Comparison of ENCODE assay signal across 1 cellular context in genomic region chr3:71724584-71725278, GRCh38.
TF ChIP-seq lines count a peak whose summit lies in the region.

No MANE protein-coding gene starts in this region.

TF ChIP-seq in K562, 482 proteins besides CTCF, POLR2A, EP300 and RAD21 (continued from another document):
- TF ChIP-seq CCNT2 (IDR thresholded peaks at IDR 0.05; ENCODE audit: borderline replicate concordance, extremely low read depth, insufficient read length, low read depth, low read length) (no peak), ZNF398 (CRISPR knock-in tag; IDR thresholded peaks at IDR 0.05) (no peak), FOXK1 (CRISPR knock-in tag; IDR thresholded peaks at IDR 0.05; ENCODE audit: borderline replicate concordance) (no peak), PURB (CRISPR knock-in tag; IDR thresholded peaks at IDR 0.05; ENCODE audit: low read depth) (no peak), HNRNPK (IDR thresholded peaks at IDR 0.05; ENCODE audit: low read depth, low read length, poor library complexity, severe bottlenecking) (no peak), ZNF780A (CRISPR knock-in tag; IDR thresholded peaks at IDR 0.05) (no peak), ZKSCAN8 (CRISPR knock-in tag; IDR thresholded peaks at IDR 0.05) (no peak), HIVEP1 (CRISPR knock-in tag; IDR thresholded peaks at IDR 0.05) (no peak), ZNF3 (CRISPR knock-in tag; IDR thresholded peaks at IDR 0.05) (no peak), SMC3 (conservative IDR thresholded peaks at IDR 0.05; ENCODE audit: insufficient read depth, low read depth, low read length) (no peak), CXXC5 (CRISPR knock-in tag; IDR thresholded peaks at IDR 0.05) (peak; percentile 36; the same call in 1 of the 2 replicates), FOXP1 (CRISPR knock-in tag; IDR thresholded peaks at IDR 0.05) (0 out of 2 replicates have a peak, but pooled peaks have one; percentile 66), TCF15 (CRISPR knock-in tag; IDR thresholded peaks at IDR 0.05) (no peak), SMAD4 (CRISPR knock-in tag; conservative IDR thresholded peaks at IDR 0.05) (0 out of 2 replicates have a peak, but pooled peaks have one; percentile 35), MIER1 (IDR thresholded peaks at IDR 0.05; ENCODE audit: low read depth) (no peak), ZNF561 (CRISPR knock-in tag; conservative IDR thresholded peaks at IDR 0.05) (no peak), CUX1 (CRISPR knock-in tag; IDR thresholded peaks at IDR 0.05) (no peak), ATF7 (IDR thresholded peaks at IDR 0.05) (no peak), MCM7 (IDR thresholded peaks at IDR 0.05) (no peak), ZNF507 (tag; conservative IDR thresholded peaks at IDR 0.05) (no peak), SNAPC5 (CRISPR knock-in tag; IDR thresholded peaks at IDR 0.05) (no peak), SREBF2 (CRISPR knock-in tag; IDR thresholded peaks at IDR 0.05) (no peak), ZNF121 (CRISPR knock-in tag; conservative IDR thresholded peaks at IDR 0.05) (no peak), E2F5 (CRISPR knock-in tag; IDR thresholded peaks at IDR 0.05) (no peak), ELK1 (CRISPR knock-in tag; IDR thresholded peaks at IDR 0.05) (no peak), GATA2 (CRISPR knock-in tag; IDR thresholded peaks at IDR 0.05) (no peak), C11orf30 (IDR thresholded peaks at IDR 0.05; ENCODE audit: low read depth) (no peak), SMAD3 (CRISPR knock-in tag; conservative IDR thresholded peaks at IDR 0.05) (no peak)
